ENCODE assay signal across 20 cellular contexts in the genomic region with DNA sequence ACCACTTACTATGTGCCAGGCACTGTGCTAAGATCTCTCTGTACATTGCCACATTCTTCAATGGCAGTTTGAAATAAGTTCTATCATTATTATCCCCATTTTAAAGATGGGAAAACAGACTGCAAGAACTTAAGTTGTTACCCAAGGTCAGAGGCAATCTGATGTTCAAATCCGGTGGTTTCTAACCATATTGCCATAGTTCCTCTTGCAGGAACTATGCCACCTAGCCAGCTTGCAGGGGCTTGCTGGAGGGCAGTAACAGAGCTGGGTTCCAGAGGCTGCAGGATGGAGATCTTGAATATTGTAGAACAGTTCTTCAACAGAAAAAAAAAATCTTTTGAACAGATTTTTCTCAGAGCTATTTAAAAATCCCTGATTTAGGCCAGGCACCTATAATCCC.
DNase-seq lines count a peak whose midpoint lies in the region; ATAC-seq and TF ChIP-seq lines count a peak whose summit lies in the region.
"Had no signal": no experiment of that assay in that cellular context is flagged by ENCODE, and none has a peak within 500 bp of the region (broad histone marks: within the 10 kb centered on the region; RNA-seq: fewer than 3 reads in every experiment).

No MANE protein-coding gene starts in this region.

- intact Hi-C loops in activated CD4-positive, alpha-beta T cell treated with anti-CD3 and anti-CD28 coated beads for 36 hours (cut with DNase I, micrococcal nuclease): no loop called here

- H3K27me3 ChIP-seq in HL-60 (ENCODE audit: insufficient read depth, poor library complexity, severe bottlenecking): no peaks in the 10 kb centered on the region
- H3K27me3 ChIP-seq: esophagus squamous epithelium had no signal

- H3K36me3 Mint-ChIP-seq in activated CD4-positive, alpha-beta T cell treated with anti-CD3 and anti-CD28 coated beads for 36 hours (ENCODE audit: low read depth): peaks cover 46% of the 10 kb centered on the region
- peaks cover 78% of the 10 kb centered on the region for H3K36me3 Mint-ChIP-seq in activated CD8-positive, alpha-beta T cell treated with anti-CD3 and anti-CD28 coated beads, Interleukin-2, amount 10 ng/mL, durations not matched to agents 7 days and 5 days (ENCODE audit: low read depth)
- H3K36me3 Mint-ChIP-seq in natural killer cell treated with Interleukin-12 subunit alpha and Interleukin-12 subunit beta and Interleukin-15 and Interleukin-18, amount 100 ng/mL, for 72 hours: peaks cover 7% of the 10 kb centered on the region
- H3K36me3 Mint-ChIP-seq: type B pancreatic cell had no signal

- DNase-seq in activated CD4-positive, alpha-beta T cell treated with anti-CD3 and anti-CD28 coated beads for 36 hours: no peak
- no peak for DNase-seq in activated CD4-positive, alpha-beta T cell treated with anti-CD3 and anti-CD28 coated beads for 48 hours
- DNase-seq in HL-60 (ENCODE audit: low read depth in 1 of 2, low spot score in 1 of 2) (peak in 1 of 2 experiments; percentile 34), NCI-H774 (lab: John Stamatoyannopoulos, UW) (no peak), hypothalamus (lab: John Stamatoyannopoulos, UW) (no peak)
- no peak for DNase-seq in activated CD8-positive, alpha-beta T cell treated with anti-CD3 and anti-CD28 coated beads, Interleukin-2, amount 10 ng/mL, durations not matched to agents 7 days and 5 days
- DNase-seq in natural killer cell treated with Interleukin-12 subunit alpha and Interleukin-12 subunit beta and Interleukin-15 and Interleukin-18, amount 100 ng/mL, for 72 hours (ENCODE audit: low spot score): no peak
- no peak for DNase-seq in stimulated activated CD4-positive, alpha-beta T cell treated with anti-CD3 and anti-CD28 coated beads, Interleukin-1b, Interleukin-23, amount 100 ng/mL, for 48 hours
- DNase-seq: COR-L47; esophagus squamous epithelium; head of caudate nucleus; islet precursor cell; mesenchymal stem cell; NCI-H1105; NCI-H2171; stimulated activated CD4-positive, alpha-beta T cell treated with anti-CD3 and anti-CD28 coated beads, Interleukin-4, amount 100 ng/mL, for 1 hour; stimulated activated CD8-positive, alpha-beta memory T cell treated with anti-CD3 and anti-CD28 coated beads, Interleukin-4, amount 100 ng/mL, for 48 hours had no signal

- ATAC-seq in activated CD4-positive, alpha-beta T cell treated with anti-CD3 and anti-CD28 coated beads for 36 hours: no peak
- no peak for ATAC-seq in activated CD8-positive, alpha-beta T cell treated with anti-CD3 and anti-CD28 coated beads, Interleukin-2, amount 10 ng/mL, durations not matched to agents 7 days and 5 days
- no peak for ATAC-seq in natural killer cell treated with Interleukin-12 subunit alpha and Interleukin-12 subunit beta and Interleukin-15 and Interleukin-18, amount 100 ng/mL, for 72 hours
- ATAC-seq: Right ventricle myocardium inferior, sciatic nerve had no signal

- H3K27ac Mint-ChIP-seq in activated CD4-positive, alpha-beta T cell treated with anti-CD3 and anti-CD28 coated beads for 36 hours: peak overlapping the region; percentile 85
- peak overlapping the region; percentile 41 for H3K27ac Mint-ChIP-seq in activated CD8-positive, alpha-beta T cell treated with anti-CD3 and anti-CD28 coated beads, Interleukin-2, amount 10 ng/mL, durations not matched to agents 7 days and 5 days
- peak overlapping the region; percentile 93 to 99 for H3K27ac Mint-ChIP-seq in natural killer cell treated with Interleukin-12 subunit alpha and Interleukin-12 subunit beta and Interleukin-15 and Interleukin-18, amount 100 ng/mL, for 72 hours
- H3K27ac Mint-ChIP-seq: type B pancreatic cell had no signal

- peak overlapping the region; percentile 31; the same call in 1 of the 2 replicates for H3K27ac ChIP-seq in HL-60 (replicated peaks)
- H3K27ac ChIP-seq: esophagus squamous epithelium had no signal

- peak overlapping the region; percentile 15 for H3K4me3 Mint-ChIP-seq in activated CD4-positive, alpha-beta T cell treated with anti-CD3 and anti-CD28 coated beads for 36 hours
- no peak overlapping the region for H3K4me3 Mint-ChIP-seq in activated CD8-positive, alpha-beta T cell treated with anti-CD3 and anti-CD28 coated beads, Interleukin-2, amount 10 ng/mL, durations not matched to agents 7 days and 5 days
- peak overlapping the region; percentile 37 for H3K4me3 Mint-ChIP-seq in natural killer cell treated with Interleukin-12 subunit alpha and Interleukin-12 subunit beta and Interleukin-15 and Interleukin-18, amount 100 ng/mL, for 72 hours
- H3K4me3 Mint-ChIP-seq: type B pancreatic cell had no signal

- H3K4me1 Mint-ChIP-seq in activated CD4-positive, alpha-beta T cell treated with anti-CD3 and anti-CD28 coated beads for 36 hours: peaks cover 99% of the 10 kb centered on the region
- H3K4me1 Mint-ChIP-seq in activated CD8-positive, alpha-beta T cell treated with anti-CD3 and anti-CD28 coated beads, Interleukin-2, amount 10 ng/mL, durations not matched to agents 7 days and 5 days (ENCODE audit: low read depth): peaks cover 99% of the 10 kb centered on the region
- peaks cover 81 to 92% of the 10 kb centered on the region in 2 donors for H3K4me1 Mint-ChIP-seq in natural killer cell treated with Interleukin-12 subunit alpha and Interleukin-12 subunit beta and Interleukin-15 and Interleukin-18, amount 100 ng/mL, for 72 hours (ENCODE audit: low read depth in 2 of 2)

- TF ChIP-seq CTCF in HL-60 (IDR thresholded peaks at IDR 0.05; ENCODE audit: insufficient read depth, low read length): no peak

- POLR2A ChIA-PET in activated CD4-positive, alpha-beta T cell treated with anti-CD3 and anti-CD28 coated beads for 36 hours (lab: Charles Lee): interaction anchor here (0.6 kb wide), 1 partner anchor 214 kb away, joined by 3 read pairs; no protein-coding TSS in a partner anchor
- POLR2A ChIA-PET in activated CD8-positive, alpha-beta T cell treated with anti-CD3 and anti-CD28 coated beads, Interleukin-2, amount 10 ng/mL, durations not matched to agents 7 days and 5 days (lab: Charles Lee): interaction anchor here (0.8 to 1.5 kb wide), 2 partner anchors 10 to 16 kb away, joined by 4 to 5 read pairs; no protein-coding TSS in a partner anchor

- H3K4me3 ChIP-seq in HL-60 (replicated peaks; ENCODE audit: insufficient read depth, low read length): no peak overlapping the region
- H3K4me3 ChIP-seq: esophagus squamous epithelium had no signal

- H3K27me3 Mint-ChIP-seq in activated CD4-positive, alpha-beta T cell treated with anti-CD3 and anti-CD28 coated beads for 36 hours: no peaks in the 10 kb centered on the region
- H3K27me3 Mint-ChIP-seq in activated CD8-positive, alpha-beta T cell treated with anti-CD3 and anti-CD28 coated beads, Interleukin-2, amount 10 ng/mL, durations not matched to agents 7 days and 5 days (ENCODE audit: low read depth): no peaks in the 10 kb centered on the region
- no peaks in the 10 kb centered on the region for H3K27me3 Mint-ChIP-seq in natural killer cell treated with Interleukin-12 subunit alpha and Interleukin-12 subunit beta and Interleukin-15 and Interleukin-18, amount 100 ng/mL, for 72 hours
- H3K27me3 Mint-ChIP-seq: type B pancreatic cell had no signal

- no peaks in the 10 kb centered on the region for H3K9me3 Mint-ChIP-seq in activated CD4-positive, alpha-beta T cell treated with anti-CD3 and anti-CD28 coated beads for 36 hours (ENCODE audit: low read depth)
- H3K9me3 Mint-ChIP-seq in activated CD8-positive, alpha-beta T cell treated with anti-CD3 and anti-CD28 coated beads, Interleukin-2, amount 10 ng/mL, durations not matched to agents 7 days and 5 days (ENCODE audit: insufficient read depth): no peaks in the 10 kb centered on the region
- H3K9me3 Mint-ChIP-seq in natural killer cell treated with Interleukin-12 subunit alpha and Interleukin-12 subunit beta and Interleukin-15 and Interleukin-18, amount 100 ng/mL, for 72 hours: no peaks in the 10 kb centered on the region
- H3K9me3 Mint-ChIP-seq: type B pancreatic cell had no signal

- CTCF ChIA-PET in activated CD4-positive, alpha-beta T cell treated with anti-CD3 and anti-CD28 coated beads for 36 hours (lab: Charles Lee): interaction anchor here (0.5 to 1.9 kb wide), 9 partner anchors 9 to 125 kb away, joined by 3 to 7 read pairs (median 4); no protein-coding TSS in a partner anchor
- CTCF ChIA-PET in activated CD8-positive, alpha-beta T cell treated with anti-CD3 and anti-CD28 coated beads, Interleukin-2, amount 10 ng/mL, durations not matched to agents 7 days and 5 days (lab: Charles Lee): interaction anchor here (0.7 to 2.3 kb wide), 10 partner anchors 14 to 253 kb away, joined by 3 to 10 read pairs (median 4); no protein-coding TSS in a partner anchor

Comparison
In these comparisons a context has a peak if more than half of its experiments do, and no peak if none do; other contexts are left out.
1. H3K27ac Mint-ChIP-seq: peak in every context shown above with its lines; median percentile 96 in natural killer cell treated with Interleukin-12 subunit alpha and Interleukin-12 subunit beta and Interleukin-15 and Interleukin-18, amount 100 ng/mL, for 72 hours; 85 in activated CD4-positive, alpha-beta T cell treated with anti-CD3 and anti-CD28 coated beads for 36 hours; 41 in activated CD8-positive, alpha-beta T cell treated with anti-CD3 and anti-CD28 coated beads, Interleukin-2, amount 10 ng/mL, durations not matched to agents 7 days and 5 days.